In the genomic region with DNA sequence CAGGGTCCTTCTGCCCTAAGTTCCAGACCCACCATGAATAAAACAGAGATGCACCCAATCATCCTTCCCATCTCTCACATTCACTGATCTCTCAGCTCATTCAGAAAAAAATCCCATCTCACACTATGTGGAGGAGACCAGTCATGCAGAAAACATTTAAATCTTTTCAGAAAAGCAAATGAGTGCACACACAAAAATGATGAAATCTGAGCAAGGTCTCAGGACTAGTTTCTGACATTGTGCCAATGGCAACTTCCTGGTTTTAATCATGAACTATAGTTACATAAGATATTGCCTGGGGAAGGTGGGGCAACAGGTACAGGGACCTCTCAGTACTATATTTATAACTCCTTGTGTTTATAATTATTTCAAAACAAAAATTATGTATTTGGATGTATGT, we compare ENCODE assay signal across 12 cellular contexts.
DNase-seq lines count a peak whose midpoint lies in the region; ATAC-seq and TF ChIP-seq lines count a peak whose summit lies in the region.
"Had no signal": no experiment of that assay in that cellular context is flagged by ENCODE, and none has a peak within 500 bp of the region (broad histone marks: within the 10 kb centered on the region; RNA-seq: fewer than 3 reads in every experiment).

No MANE protein-coding gene starts in this region.

- DNase-seq in NCI-H2171 treated with DMSO at 0.1 percent for 48 hours (lab: John Stamatoyannopoulos, UW) (peak; percentile 46), NCI-H2171 (lab: John Stamatoyannopoulos, UW) (no peak), fibroblast of villous mesenchyme (ENCODE audit: low read depth) (peak; percentile 77), type B pancreatic cell (ENCODE audit: extremely low spot score, unreplicated experiment) (no peak), WERI-Rb-1 (no peak)
- DNase-seq: ACHN, NCI-H146, SHP77 had no signal

- ATAC-seq in SK-N-SH treated with all-trans-retinoic acid at 6 μM for 48 hours: peak; percentile 75
- ATAC-seq in HG02938 (IDR thresholded peaks at IDR 0.05; ENCODE audit: unreplicated experiment): no peak
- ATAC-seq in GM19452 (IDR thresholded peaks at IDR 0.05; ENCODE audit: unreplicated experiment): no peak

- H3K27me3 Mint-ChIP-seq in type B pancreatic cell: peaks cover 3% of the 10 kb centered on the region

- no peaks in the 10 kb centered on the region for H3K36me3 Mint-ChIP-seq in type B pancreatic cell
- H3K36me3 Mint-ChIP-seq: brain had no signal

- H3K27me3 ChIP-seq in WERI-Rb-1 (ENCODE audit: insufficient read depth, low read depth, severe bottlenecking): no peaks in the 10 kb centered on the region

- no peaks in the 10 kb centered on the region for H3K4me1 Mint-ChIP-seq in type B pancreatic cell (ENCODE audit: unreplicated experiment)
- H3K4me1 Mint-ChIP-seq: brain had no signal

- TF ChIP-seq CTCF in fibroblast of villous mesenchyme (IDR thresholded peaks at IDR 0.05; ENCODE audit: insufficient read depth, low read depth, low read length) (no peak), type B pancreatic cell (conservative IDR thresholded peaks at IDR 0.05) (no peak), WERI-Rb-1 (IDR thresholded peaks at IDR 0.05; ENCODE audit: low read depth, low read length) (no peak)

- no peak overlapping the region for H3K27ac ChIP-seq in WERI-Rb-1

- H3K27ac Mint-ChIP-seq in type B pancreatic cell: peak overlapping the region; percentile 13

- H3K36me3 ChIP-seq in WERI-Rb-1: no peaks in the 10 kb centered on the region

- H3K4me3 Mint-ChIP-seq in type B pancreatic cell: no peak overlapping the region
- H3K4me3 Mint-ChIP-seq: brain had no signal

- H3K9me3 ChIP-seq in WERI-Rb-1 (ENCODE audit: severe bottlenecking): no peaks in the 10 kb centered on the region

- H3K9me3 Mint-ChIP-seq in type B pancreatic cell: peaks cover 11% of the 10 kb centered on the region

- H3K4me3 ChIP-seq in fibroblast of villous mesenchyme (ENCODE audit: low read depth, low read length): no peak overlapping the region
- H3K4me3 ChIP-seq in WERI-Rb-1 (ENCODE audit: low read depth, low read length): no peak overlapping the region

TF ChIP-seq in SK-N-SH treated with all-trans-retinoic acid at 6 μM for 48 hours, 23 proteins besides CTCF, POLR2A, EP300 and RAD21:
- no peak for TF ChIP-seq ZC3H10 (CRISPR knock-in tag; IDR thresholded peaks at IDR 0.05)
- TF ChIP-seq, protein P1, sequence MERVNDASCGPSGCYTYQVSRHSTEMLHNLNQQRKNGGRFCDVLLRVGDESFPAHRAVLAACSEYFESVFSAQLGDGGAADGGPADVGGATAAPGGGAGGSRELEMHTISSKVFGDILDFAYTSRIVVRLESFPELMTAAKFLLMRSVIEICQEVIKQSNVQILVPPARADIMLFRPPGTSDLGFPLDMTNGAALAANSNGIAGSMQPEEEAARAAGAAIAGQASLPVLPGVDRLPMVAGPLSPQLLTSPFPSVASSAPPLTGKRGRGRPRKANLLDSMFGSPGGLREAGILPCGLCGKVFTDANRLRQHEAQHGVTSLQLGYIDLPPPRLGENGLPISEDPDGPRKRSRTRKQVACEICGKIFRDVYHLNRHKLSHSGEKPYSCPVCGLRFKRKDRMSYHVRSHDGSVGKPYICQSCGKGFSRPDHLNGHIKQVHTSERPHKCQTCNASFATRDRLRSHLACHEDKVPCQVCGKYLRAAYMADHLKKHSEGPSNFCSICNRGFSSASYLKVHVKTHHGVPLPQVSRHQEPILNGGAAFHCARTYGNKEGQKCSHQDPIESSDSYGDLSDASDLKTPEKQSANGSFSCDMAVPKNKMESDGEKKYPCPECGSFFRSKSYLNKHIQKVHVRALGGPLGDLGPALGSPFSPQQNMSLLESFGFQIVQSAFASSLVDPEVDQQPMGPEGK (CRISPR knock-in tag; IDR thresholded peaks at IDR 0.05; ENCODE audit: borderline replicate concordance): no peak
- TF ChIP-seq, protein P2, sequence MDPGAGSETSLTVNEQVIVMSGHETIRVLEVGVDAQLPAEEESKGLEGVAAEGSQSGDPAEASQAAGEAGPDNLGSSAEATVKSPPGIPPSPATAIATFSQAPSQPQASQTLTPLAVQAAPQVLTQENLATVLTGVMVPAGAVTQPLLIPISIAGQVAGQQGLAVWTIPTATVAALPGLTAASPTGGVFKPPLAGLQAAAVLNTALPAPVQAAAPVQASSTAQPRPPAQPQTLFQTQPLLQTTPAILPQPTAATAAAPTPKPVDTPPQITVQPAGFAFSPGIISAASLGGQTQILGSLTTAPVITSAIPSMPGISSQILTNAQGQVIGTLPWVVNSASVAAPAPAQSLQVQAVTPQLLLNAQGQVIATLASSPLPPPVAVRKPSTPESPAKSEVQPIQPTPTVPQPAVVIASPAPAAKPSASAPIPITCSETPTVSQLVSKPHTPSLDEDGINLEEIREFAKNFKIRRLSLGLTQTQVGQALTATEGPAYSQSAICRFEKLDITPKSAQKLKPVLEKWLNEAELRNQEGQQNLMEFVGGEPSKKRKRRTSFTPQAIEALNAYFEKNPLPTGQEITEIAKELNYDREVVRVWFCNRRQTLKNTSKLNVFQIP (CRISPR knock-in tag; IDR thresholded peaks at IDR 0.05; ENCODE audit: borderline replicate concordance, low read depth): no peak
- TF ChIP-seq TCF4 (CRISPR knock-in tag; IDR thresholded peaks at IDR 0.05; ENCODE audit: borderline replicate concordance): no peak
- TF ChIP-seq SNAI2 (CRISPR knock-in tag; IDR thresholded peaks at IDR 0.05): no peak
- TF ChIP-seq ZNF565 (CRISPR knock-in tag; conservative IDR thresholded peaks at IDR 0.05; ENCODE audit: low read depth): no peak
- no peak for TF ChIP-seq ZFP30 (CRISPR knock-in tag; IDR thresholded peaks at IDR 0.05)
- TF ChIP-seq OSR1 (CRISPR knock-in tag; IDR thresholded peaks at IDR 0.05): no peak
- no peak for TF ChIP-seq ZNF8 (CRISPR knock-in tag; IDR thresholded peaks at IDR 0.05)
- TF ChIP-seq ARNTL (CRISPR knock-in tag; IDR thresholded peaks at IDR 0.05; ENCODE audit: borderline replicate concordance, low read depth): no peak
- TF ChIP-seq ZNF70 (CRISPR knock-in tag; IDR thresholded peaks at IDR 0.05): no peak
- TF ChIP-seq, protein P3, sequence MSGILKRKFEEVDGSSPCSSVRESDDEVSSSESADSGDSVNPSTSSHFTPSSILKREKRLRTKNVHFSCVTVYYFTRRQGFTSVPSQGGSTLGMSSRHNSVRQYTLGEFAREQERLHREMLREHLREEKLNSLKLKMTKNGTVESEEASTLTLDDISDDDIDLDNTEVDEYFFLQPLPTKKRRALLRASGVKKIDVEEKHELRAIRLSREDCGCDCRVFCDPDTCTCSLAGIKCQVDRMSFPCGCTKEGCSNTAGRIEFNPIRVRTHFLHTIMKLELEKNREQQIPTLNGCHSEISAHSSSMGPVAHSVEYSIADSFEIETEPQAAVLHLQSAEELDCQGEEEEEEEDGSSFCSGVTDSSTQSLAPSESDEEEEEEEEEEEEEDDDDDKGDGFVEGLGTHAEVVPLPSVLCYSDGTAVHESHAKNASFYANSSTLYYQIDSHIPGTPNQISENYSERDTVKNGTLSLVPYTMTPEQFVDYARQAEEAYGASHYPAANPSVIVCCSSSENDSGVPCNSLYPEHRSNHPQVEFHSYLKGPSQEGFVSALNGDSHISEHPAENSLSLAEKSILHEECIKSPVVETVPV (CRISPR knock-in tag; IDR thresholded peaks at IDR 0.05): no peak
- TF ChIP-seq ZFP3 (CRISPR knock-in tag; IDR thresholded peaks at IDR 0.05): no peak
- TF ChIP-seq BACH2 (CRISPR knock-in tag; IDR thresholded peaks at IDR 0.05; ENCODE audit: borderline replicate concordance): no peak
- no peak for TF ChIP-seq ESRRG (CRISPR knock-in tag; IDR thresholded peaks at IDR 0.05)
- TF ChIP-seq, protein P4, sequence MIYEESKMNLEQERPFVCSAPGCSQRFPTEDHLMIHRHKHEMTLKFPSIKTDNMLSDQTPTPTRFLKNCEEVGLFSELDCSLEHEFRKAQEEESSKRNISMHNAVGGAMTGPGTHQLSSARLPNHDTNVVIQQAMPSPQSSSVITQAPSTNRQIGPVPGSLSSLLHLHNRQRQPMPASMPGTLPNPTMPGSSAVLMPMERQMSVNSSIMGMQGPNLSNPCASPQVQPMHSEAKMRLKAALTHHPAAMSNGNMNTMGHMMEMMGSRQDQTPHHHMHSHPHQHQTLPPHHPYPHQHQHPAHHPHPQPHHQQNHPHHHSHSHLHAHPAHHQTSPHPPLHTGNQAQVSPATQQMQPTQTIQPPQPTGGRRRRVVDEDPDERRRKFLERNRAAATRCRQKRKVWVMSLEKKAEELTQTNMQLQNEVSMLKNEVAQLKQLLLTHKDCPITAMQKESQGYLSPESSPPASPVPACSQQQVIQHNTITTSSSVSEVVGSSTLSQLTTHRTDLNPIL (CRISPR knock-in tag; IDR thresholded peaks at IDR 0.05; ENCODE audit: low read depth): no peak
- TF ChIP-seq GLIS3 (CRISPR knock-in tag; IDR thresholded peaks at IDR 0.05): no peak
- TF ChIP-seq RARB (CRISPR knock-in tag; IDR thresholded peaks at IDR 0.05): no peak
- TF ChIP-seq, protein P5, sequence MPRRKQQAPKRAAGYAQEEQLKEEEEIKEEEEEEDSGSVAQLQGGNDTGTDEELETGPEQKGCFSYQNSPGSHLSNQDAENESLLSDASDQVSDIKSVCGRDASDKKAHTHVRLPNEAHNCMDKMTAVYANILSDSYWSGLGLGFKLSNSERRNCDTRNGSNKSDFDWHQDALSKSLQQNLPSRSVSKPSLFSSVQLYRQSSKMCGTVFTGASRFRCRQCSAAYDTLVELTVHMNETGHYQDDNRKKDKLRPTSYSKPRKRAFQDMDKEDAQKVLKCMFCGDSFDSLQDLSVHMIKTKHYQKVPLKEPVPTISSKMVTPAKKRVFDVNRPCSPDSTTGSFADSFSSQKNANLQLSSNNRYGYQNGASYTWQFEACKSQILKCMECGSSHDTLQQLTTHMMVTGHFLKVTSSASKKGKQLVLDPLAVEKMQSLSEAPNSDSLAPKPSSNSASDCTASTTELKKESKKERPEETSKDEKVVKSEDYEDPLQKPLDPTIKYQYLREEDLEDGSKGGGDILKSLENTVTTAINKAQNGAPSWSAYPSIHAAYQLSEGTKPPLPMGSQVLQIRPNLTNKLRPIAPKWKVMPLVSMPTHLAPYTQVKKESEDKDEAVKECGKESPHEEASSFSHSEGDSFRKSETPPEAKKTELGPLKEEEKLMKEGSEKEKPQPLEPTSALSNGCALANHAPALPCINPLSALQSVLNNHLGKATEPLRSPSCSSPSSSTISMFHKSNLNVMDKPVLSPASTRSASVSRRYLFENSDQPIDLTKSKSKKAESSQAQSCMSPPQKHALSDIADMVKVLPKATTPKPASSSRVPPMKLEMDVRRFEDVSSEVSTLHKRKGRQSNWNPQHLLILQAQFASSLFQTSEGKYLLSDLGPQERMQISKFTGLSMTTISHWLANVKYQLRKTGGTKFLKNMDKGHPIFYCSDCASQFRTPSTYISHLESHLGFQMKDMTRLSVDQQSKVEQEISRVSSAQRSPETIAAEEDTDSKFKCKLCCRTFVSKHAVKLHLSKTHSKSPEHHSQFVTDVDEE (CRISPR knock-in tag; IDR thresholded peaks at IDR 0.05): no peak

Comparison
In these comparisons a context has a peak if more than half of its experiments do, and no peak if none do; other contexts are left out.
1. DNase-seq: peak in NCI-H2171 treated with DMSO at 0.1 percent for 48 hours (single experiment) and fibroblast of villous mesenchyme (single experiment); none in NCI-H2171 (single experiment), type B pancreatic cell (single experiment) and WERI-Rb-1 (single experiment).